In the genomic region with DNA sequence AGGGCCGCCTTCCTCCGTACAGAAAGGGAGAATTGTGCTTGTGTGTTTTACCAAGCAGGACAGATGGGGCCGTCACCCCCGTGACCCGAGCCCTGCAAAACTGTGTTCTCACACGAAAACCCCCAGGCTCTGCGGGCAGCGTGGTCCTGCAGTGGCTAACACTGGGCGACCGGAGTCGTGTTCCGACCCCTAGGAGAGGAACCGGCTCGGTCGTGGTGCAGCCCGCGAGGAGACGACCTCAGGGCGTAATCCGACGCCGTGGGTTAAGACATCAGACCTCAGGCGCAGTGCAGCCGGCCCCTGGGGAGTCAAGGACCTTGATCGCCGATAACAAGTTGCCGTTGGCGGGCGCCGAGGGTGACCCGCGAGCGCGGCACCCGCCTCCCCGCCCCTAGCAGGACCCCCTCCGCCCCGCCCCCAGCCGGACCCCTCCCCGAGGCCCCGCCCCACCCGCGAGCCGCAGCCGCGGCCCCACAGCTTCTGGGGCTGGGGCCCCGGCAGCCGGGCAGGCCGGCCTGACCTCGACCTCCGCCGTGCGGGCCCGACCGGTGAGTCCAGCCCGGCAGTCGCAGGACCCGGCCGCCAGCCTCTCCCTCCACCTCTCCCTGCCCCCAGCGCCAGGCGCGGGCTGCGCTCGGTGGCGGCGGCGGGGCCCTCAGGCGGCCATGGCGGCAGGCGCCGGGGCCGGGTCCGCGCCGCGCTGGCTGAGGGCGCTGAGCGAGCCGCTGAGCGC, we compare ENCODE assay signal across 1 cellular context.
TF ChIP-seq lines count a peak whose summit lies in the region.

CHPT1 (plus strand) TSS at position 444 of the 733 bp plus-strand sequence; CDS start at position 666, 222 bp downstream.

TF ChIP-seq in HepG2, 621 proteins besides CTCF, POLR2A, EP300 and RAD21 (continued from another document and continues in another):
- TF ChIP-seq, protein P1, sequence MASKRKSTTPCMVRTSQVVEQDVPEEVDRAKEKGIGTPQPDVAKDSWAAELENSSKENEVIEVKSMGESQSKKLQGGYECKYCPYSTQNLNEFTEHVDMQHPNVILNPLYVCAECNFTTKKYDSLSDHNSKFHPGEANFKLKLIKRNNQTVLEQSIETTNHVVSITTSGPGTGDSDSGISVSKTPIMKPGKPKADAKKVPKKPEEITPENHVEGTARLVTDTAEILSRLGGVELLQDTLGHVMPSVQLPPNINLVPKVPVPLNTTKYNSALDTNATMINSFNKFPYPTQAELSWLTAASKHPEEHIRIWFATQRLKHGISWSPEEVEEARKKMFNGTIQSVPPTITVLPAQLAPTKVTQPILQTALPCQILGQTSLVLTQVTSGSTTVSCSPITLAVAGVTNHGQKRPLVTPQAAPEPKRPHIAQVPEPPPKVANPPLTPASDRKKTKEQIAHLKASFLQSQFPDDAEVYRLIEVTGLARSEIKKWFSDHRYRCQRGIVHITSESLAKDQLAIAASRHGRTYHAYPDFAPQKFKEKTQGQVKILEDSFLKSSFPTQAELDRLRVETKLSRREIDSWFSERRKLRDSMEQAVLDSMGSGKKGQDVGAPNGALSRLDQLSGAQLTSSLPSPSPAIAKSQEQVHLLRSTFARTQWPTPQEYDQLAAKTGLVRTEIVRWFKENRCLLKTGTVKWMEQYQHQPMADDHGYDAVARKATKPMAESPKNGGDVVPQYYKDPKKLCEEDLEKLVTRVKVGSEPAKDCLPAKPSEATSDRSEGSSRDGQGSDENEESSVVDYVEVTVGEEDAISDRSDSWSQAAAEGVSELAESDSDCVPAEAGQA (IDR thresholded peaks at IDR 0.05; ENCODE audit: low read depth): no peak
- TF ChIP-seq, protein P1 (CRISPR knock-in tag; IDR thresholded peaks at IDR 0.05; ENCODE audit: borderline replicate concordance): no peak
- TF ChIP-seq HMGA1 (CRISPR knock-in tag; conservative IDR thresholded peaks at IDR 0.05) (no peak), ERF (CRISPR knock-in tag; IDR thresholded peaks at IDR 0.05) (peak; percentile 75; the same call in 1 of the 2 replicates), ZBTB34 (CRISPR knock-in tag; IDR thresholded peaks at IDR 0.05) (no peak), SMARCC2 (IDR thresholded peaks at IDR 0.05) (no peak), PREB (CRISPR knock-in tag; IDR thresholded peaks at IDR 0.05) (no peak), KDM5A (IDR thresholded peaks at IDR 0.05; ENCODE audit: borderline replicate concordance, low read length) (no peak), ZNF225 (CRISPR knock-in tag; IDR thresholded peaks at IDR 0.05) (no peak), ZNF20 (CRISPR knock-in tag; IDR thresholded peaks at IDR 0.05) (no peak), MYNN (CRISPR knock-in tag; IDR thresholded peaks at IDR 0.05; ENCODE audit: low read depth) (no peak), ZNF331 (CRISPR knock-in tag; IDR thresholded peaks at IDR 0.05) (no peak), ZNF431 (CRISPR knock-in tag; IDR thresholded peaks at IDR 0.05; ENCODE audit: borderline replicate concordance, low read depth) (no peak), ZNF605 (CRISPR knock-in tag; IDR thresholded peaks at IDR 0.05) (peak; percentile 71; the same call in 1 of the 2 replicates), ZNF546 (CRISPR knock-in tag; conservative IDR thresholded peaks at IDR 0.05) (no peak; the same call in 1 of the 2 replicates), ZZZ3 (CRISPR knock-in tag; IDR thresholded peaks at IDR 0.05; ENCODE audit: borderline replicate concordance) (no peak), RNF219 (CRISPR knock-in tag; IDR thresholded peaks at IDR 0.05) (no peak), SP1 (IDR thresholded peaks at IDR 0.05) (no peak), SP1 (CRISPR knock-in tag; IDR thresholded peaks at IDR 0.05) (no peak; the same call in 1 of the 2 replicates), MXD3 (CRISPR knock-in tag; IDR thresholded peaks at IDR 0.05) (no peak), KDM4B (CRISPR knock-in tag; IDR thresholded peaks at IDR 0.05) (no peak), TMF1 (CRISPR knock-in tag; IDR thresholded peaks at IDR 0.05; ENCODE audit: low read depth) (no peak; the same call in 1 of the 2 replicates), ZNF883 (CRISPR knock-in tag; IDR thresholded peaks at IDR 0.05; ENCODE audit: not compliant biosample characterization) (no peak), RBM22 (optimal IDR thresholded peaks at IDR 0.05; ENCODE audit: low read length) (no peak), ZNF724P (CRISPR knock-in tag; IDR thresholded peaks at IDR 0.05; ENCODE audit: borderline replicate concordance) (no peak), ZNF607 (CRISPR knock-in tag; IDR thresholded peaks at IDR 0.05; ENCODE audit: borderline replicate concordance) (peak; percentile 66), FOXK2 (IDR thresholded peaks at IDR 0.05) (no peak), ARNT2 (CRISPR knock-in tag; IDR thresholded peaks at IDR 0.05; ENCODE audit: low read depth) (no peak), MXD4 (CRISPR knock-in tag; IDR thresholded peaks at IDR 0.05) (0 out of 2 replicates have a peak, but pooled peaks have one; percentile 2), ZNF292 (CRISPR knock-in tag; IDR thresholded peaks at IDR 0.05; ENCODE audit: borderline replicate concordance, low read depth) (no peak; the same call in none of the 2 replicates), MIER3 (CRISPR knock-in tag; IDR thresholded peaks at IDR 0.05; ENCODE audit: borderline replicate concordance) (no peak), ZNF207 (IDR thresholded peaks at IDR 0.05; ENCODE audit: borderline replicate concordance) (no peak), KAT8 (CRISPR knock-in tag; IDR thresholded peaks at IDR 0.05) (peak; percentile 52), ELF1 (CRISPR knock-in tag; IDR thresholded peaks at IDR 0.05) (no peak), NCOA1 (CRISPR knock-in tag; IDR thresholded peaks at IDR 0.05) (no peak), ARHGAP35 (CRISPR knock-in tag; IDR thresholded peaks at IDR 0.05; ENCODE audit: borderline replicate concordance) (no peak), SMAD1 (CRISPR knock-in tag; IDR thresholded peaks at IDR 0.05; ENCODE audit: borderline replicate concordance, low read depth) (no peak), SAFB2 (CRISPR knock-in tag; IDR thresholded peaks at IDR 0.05; ENCODE audit: borderline replicate concordance, low read depth) (no peak), GATAD2A (CRISPR knock-in tag; IDR thresholded peaks at IDR 0.05) (0 out of 2 replicates have a peak, but pooled peaks have one; percentile 19), ZNF567 (CRISPR knock-in tag; IDR thresholded peaks at IDR 0.05; ENCODE audit: borderline replicate concordance) (no peak), ZSCAN12 (CRISPR knock-in tag; IDR thresholded peaks at IDR 0.05) (no peak)
- TF ChIP-seq, protein P2, sequence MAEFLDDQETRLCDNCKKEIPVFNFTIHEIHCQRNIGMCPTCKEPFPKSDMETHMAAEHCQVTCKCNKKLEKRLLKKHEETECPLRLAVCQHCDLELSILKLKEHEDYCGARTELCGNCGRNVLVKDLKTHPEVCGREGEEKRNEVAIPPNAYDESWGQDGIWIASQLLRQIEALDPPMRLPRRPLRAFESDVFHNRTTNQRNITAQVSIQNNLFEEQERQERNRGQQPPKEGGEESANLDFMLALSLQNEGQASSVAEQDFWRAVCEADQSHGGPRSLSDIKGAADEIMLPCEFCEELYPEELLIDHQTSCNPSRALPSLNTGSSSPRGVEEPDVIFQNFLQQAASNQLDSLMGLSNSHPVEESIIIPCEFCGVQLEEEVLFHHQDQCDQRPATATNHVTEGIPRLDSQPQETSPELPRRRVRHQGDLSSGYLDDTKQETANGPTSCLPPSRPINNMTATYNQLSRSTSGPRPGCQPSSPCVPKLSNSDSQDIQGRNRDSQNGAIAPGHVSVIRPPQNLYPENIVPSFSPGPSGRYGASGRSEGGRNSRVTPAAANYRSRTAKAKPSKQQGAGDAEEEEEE (CRISPR knock-in tag; IDR thresholded peaks at IDR 0.05; ENCODE audit: borderline replicate concordance): no peak
- TF ChIP-seq, protein P3, sequence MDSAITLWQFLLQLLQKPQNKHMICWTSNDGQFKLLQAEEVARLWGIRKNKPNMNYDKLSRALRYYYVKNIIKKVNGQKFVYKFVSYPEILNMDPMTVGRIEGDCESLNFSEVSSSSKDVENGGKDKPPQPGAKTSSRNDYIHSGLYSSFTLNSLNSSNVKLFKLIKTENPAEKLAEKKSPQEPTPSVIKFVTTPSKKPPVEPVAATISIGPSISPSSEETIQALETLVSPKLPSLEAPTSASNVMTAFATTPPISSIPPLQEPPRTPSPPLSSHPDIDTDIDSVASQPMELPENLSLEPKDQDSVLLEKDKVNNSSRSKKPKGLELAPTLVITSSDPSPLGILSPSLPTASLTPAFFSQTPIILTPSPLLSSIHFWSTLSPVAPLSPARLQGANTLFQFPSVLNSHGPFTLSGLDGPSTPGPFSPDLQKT (CRISPR knock-in tag; IDR thresholded peaks at IDR 0.05; ENCODE audit: borderline replicate concordance): no peak
- TF ChIP-seq, protein P4, sequence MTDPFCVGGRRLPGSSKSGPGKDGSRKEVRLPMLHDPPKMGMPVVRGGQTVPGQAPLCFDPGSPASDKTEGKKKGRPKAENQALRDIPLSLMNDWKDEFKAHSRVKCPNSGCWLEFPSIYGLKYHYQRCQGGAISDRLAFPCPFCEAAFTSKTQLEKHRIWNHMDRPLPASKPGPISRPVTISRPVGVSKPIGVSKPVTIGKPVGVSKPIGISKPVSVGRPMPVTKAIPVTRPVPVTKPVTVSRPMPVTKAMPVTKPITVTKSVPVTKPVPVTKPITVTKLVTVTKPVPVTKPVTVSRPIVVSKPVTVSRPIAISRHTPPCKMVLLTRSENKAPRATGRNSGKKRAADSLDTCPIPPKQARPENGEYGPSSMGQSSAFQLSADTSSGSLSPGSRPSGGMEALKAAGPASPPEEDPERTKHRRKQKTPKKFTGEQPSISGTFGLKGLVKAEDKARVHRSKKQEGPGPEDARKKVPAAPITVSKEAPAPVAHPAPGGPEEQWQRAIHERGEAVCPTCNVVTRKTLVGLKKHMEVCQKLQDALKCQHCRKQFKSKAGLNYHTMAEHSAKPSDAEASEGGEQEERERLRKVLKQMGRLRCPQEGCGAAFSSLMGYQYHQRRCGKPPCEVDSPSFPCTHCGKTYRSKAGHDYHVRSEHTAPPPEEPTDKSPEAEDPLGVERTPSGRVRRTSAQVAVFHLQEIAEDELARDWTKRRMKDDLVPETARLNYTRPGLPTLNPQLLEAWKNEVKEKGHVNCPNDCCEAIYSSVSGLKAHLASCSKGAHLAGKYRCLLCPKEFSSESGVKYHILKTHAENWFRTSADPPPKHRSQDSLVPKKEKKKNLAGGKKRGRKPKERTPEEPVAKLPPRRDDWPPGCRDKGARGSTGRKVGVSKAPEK (CRISPR knock-in tag; IDR thresholded peaks at IDR 0.05; ENCODE audit: borderline replicate concordance): no peak; the same call in 1 of the 2 replicates
- TF ChIP-seq, protein P5, sequence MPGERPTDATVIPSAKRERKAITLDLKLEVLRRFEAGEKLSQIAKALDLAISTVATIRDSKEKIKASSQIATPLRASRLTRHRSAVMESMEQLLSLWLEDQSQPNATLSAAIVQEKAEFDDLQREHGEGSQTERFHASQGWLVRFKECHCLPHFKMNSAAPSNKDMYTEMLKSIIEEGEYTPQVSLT (CRISPR knock-in tag; IDR thresholded peaks at IDR 0.05; ENCODE audit: borderline replicate concordance, low read depth): no peak
